Comparison of ENCODE assay signal across 8 cellular contexts in genomic region chr10:71769279-71769823, GRCh38. TPM values are rescaled to one million over a fixed set of nuclear protein-coding genes. Genes with fewer than 3 reads are reported as not detected.
DNase-seq lines count a peak whose midpoint lies in the region; ATAC-seq and TF ChIP-seq lines count a peak whose summit lies in the region.

No MANE protein-coding gene starts in this region.

- peak; percentile 34 for ATAC-seq in GM21717 (IDR thresholded peaks at IDR 0.05; ENCODE audit: unreplicated experiment)

- peak overlapping the region; percentile 82 for H3K27ac ChIP-seq in RWPE1
- peak overlapping the region; percentile 86 for H3K27ac ChIP-seq in suprapubic skin

- CTCF ChIA-PET in RWPE1 (lab: Yijun Ruan, JAX), result no interaction called here

- TF ChIP-seq EP300 in suprapubic skin (IDR thresholded peaks at IDR 0.05), result no peak

- 35% methylated on average over 5 of the region's 5 CpGs for WGBS in suprapubic skin

- POLR2A ChIA-PET in RWPE1 (lab: Yijun Ruan, JAX; ENCODE audit: low non-redundant PET), result no interaction called here

- TF ChIP-seq POLR2A in suprapubic skin (IDR thresholded peaks at IDR 0.05), result no peak

- TF ChIP-seq CTCF in GM06990 (IDR thresholded peaks at IDR 0.05; ENCODE audit: insufficient read depth, low read length, poor library complexity, severe bottlenecking) (no peak), RWPE1 (conservative IDR thresholded peaks at IDR 0.05; ENCODE audit: low read depth) (no peak), fibroblast of the aortic adventitia (IDR thresholded peaks at IDR 0.05; ENCODE audit: insufficient read depth, low read length) (no peak), suprapubic skin (IDR thresholded peaks at IDR 0.05) (no peak)

- no peaks in the 10 kb centered on the region for H3K9me3 ChIP-seq in suprapubic skin

- DNase-seq in GM06990 (ENCODE audit: extremely low read depth, insufficient read length) (peak; percentile 48), RWPE1 (ENCODE audit: low spot score) (no peak), fibroblast of the aortic adventitia (ENCODE audit: low read depth) (no peak), suprapubic skin (ENCODE audit: low spot score in 2 of 2) (no peak), NK-92 (lab: John Stamatoyannopoulos, UW; ENCODE audit: unreplicated experiment) (no peak), midbrain (lab: John Stamatoyannopoulos, UW) (no peak)
- no peak for DNase-seq in activated CD8-positive, alpha-beta memory T cell treated with anti-CD3 and anti-CD28 coated beads, Interleukin-2, amount 50 U/mL, for 4 hours

- H3K36me3 ChIP-seq in GM06990 (ENCODE audit: control insufficient read depth, insufficient read depth, low read length), result no peaks in the 10 kb centered on the region; the same call in 1 of the 2 replicates
- H3K36me3 ChIP-seq in suprapubic skin, result no peaks in the 10 kb centered on the region

- peak overlapping the region; percentile 16 for H3K4me3 ChIP-seq in GM06990 (replicated peaks; ENCODE audit: low read depth, low read length)
- H3K4me3 ChIP-seq in fibroblast of the aortic adventitia (ENCODE audit: low read depth, low read length), result peak overlapping the region; percentile 18
- peak overlapping the region; percentile 73 for H3K4me3 ChIP-seq in suprapubic skin

- peaks cover 93% of the 10 kb centered on the region for H3K4me1 ChIP-seq in suprapubic skin

- H3K27me3 ChIP-seq in GM06990 (replicated peaks; ENCODE audit: control insufficient read depth, insufficient read depth, low read length) (no peaks in the 10 kb centered on the region), suprapubic skin (no peaks in the 10 kb centered on the region)

RNA-seq across cellular contexts. Expression of gene VSIR, which starts 4.0 kb away (rescaled TPM):
- 16.9 and 20.6 TPM in 2 replicates for total RNA-seq in fibroblast of the aortic adventitia (ENCODE audit: low replicate concordance)
- 10 to 100 TPM; 16.3 to 50.7 (median 33.6) TPM for total RNA-seq in suprapubic skin

RNA-seq across cellular contexts. Expression of gene C10orf105, which starts 49.8 kb away (rescaled TPM):
- total RNA-seq in fibroblast of the aortic adventitia (ENCODE audit: low replicate concordance) (under 0.01 TPM in 1 of 2 replicates, not detected in the other), suprapubic skin (under 1 TPM in 2 of 4 donors, not detected in 2; 0.17 to 0.48 TPM)

Comparison
In these comparisons a context has a peak if more than half of its experiments do, and no peak if none do; other contexts are left out.
1. H3K4me3 ChIP-seq: peak in every context shown above with its lines; median percentile 73 in suprapubic skin; 18 in fibroblast of the aortic adventitia; 16 in GM06990.